8 cellular contexts compared by ENCODE assay signal in the genomic region with DNA sequence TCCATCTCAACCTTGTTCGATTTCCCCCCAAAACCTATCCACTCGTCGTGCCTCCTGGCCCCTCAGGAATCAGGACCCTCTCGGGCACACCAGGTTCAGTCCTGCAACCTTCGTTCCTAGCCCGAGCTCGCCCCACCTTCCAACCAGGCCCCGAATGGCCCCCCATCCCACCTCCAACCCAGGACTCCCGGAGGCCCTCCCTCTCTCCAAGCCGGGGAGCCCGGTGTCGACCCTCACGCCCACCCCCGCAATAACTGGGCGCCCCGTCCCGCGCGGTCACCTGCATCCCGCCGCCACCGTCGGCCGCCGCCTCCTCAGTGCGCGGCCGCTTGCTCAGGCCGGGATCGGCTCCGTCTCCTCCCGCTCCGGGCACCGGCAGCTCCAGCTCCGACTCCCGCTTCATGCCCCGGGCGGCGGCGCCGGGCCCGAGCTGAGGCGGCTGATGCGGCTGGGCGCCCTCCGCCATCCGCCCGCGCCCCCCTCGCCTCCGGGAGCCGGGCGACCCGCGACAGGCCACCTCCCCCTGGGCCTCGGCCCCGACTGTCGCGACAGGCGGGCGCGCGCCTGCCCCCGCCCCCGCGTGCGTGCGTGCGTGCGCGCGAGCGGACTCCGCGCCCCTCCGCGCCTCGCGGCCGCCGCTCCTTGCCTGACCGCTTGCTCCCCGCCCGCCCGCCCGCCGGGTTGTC. TPM values are rescaled to one million over a fixed set of nuclear protein-coding genes. Genes with fewer than 3 reads are reported as not detected.
DNase-seq lines count a peak whose midpoint lies in the region; ATAC-seq and TF ChIP-seq lines count a peak whose summit lies in the region.

No MANE protein-coding gene starts in this region.

- peak overlapping the region in 1 of 2 donors; percentile 22 for H3K27ac Mint-ChIP-seq in activated naive CD4-positive, alpha-beta T cell treated with anti-CD3 and anti-CD28 coated beads, Interleukin-2, amount 50 U/mL, for 72 hours
- peak overlapping the region; percentile 89 for H3K27ac Mint-ChIP-seq in progenitor cell of endocrine pancreas

- peak; percentile 19 to 23 for ATAC-seq in activated naive CD4-positive, alpha-beta T cell treated with anti-CD3 and anti-CD28 coated beads, Interleukin-2, amount 50 U/mL, for 72 hours
- peak; percentile 46 to 64 for ATAC-seq in left cardiac atrium
- no peak for ATAC-seq in HG03108 (IDR thresholded peaks at IDR 0.05; ENCODE audit: unreplicated experiment)

- TF ChIP-seq CTCF in progenitor cell of endocrine pancreas (IDR thresholded peaks at IDR 0.05; ENCODE audit: unreplicated experiment): no peak

- H3K36me3 Mint-ChIP-seq in activated naive CD4-positive, alpha-beta T cell treated with anti-CD3 and anti-CD28 coated beads, Interleukin-2, amount 50 U/mL, for 72 hours: no peaks in the 10 kb centered on the region
- H3K36me3 Mint-ChIP-seq in progenitor cell of endocrine pancreas (ENCODE audit: insufficient read depth): peaks cover 8% of the 10 kb centered on the region

- no peaks in the 10 kb centered on the region for H3K9me3 Mint-ChIP-seq in activated naive CD4-positive, alpha-beta T cell treated with anti-CD3 and anti-CD28 coated beads, Interleukin-2, amount 50 U/mL, for 72 hours
- no peaks in the 10 kb centered on the region for H3K9me3 Mint-ChIP-seq in progenitor cell of endocrine pancreas (ENCODE audit: low read depth)

- peak; percentile 38 for DNase-seq in NCI-H146 (lab: John Stamatoyannopoulos, UW)
- DNase-seq in NCI-H146 treated with DMSO at 0.1 percent for 48 hours (lab: John Stamatoyannopoulos, UW; ENCODE audit: unreplicated experiment): no peak
- DNase-seq in HT-29 (ENCODE audit: low spot score): peak; percentile 25
- DNase-seq in activated naive CD4-positive, alpha-beta T cell treated with anti-CD3 and anti-CD28 coated beads, Interleukin-2, amount 50 U/mL, for 72 hours (ENCODE audit: low spot score in 2 of 2): no peak
- no peak for DNase-seq in left cardiac atrium
- DNase-seq in progenitor cell of endocrine pancreas (ENCODE audit: low spot score, unreplicated experiment): peak; percentile 58
- no peak for DNase-seq in SIG-M5 (lab: John Stamatoyannopoulos, UW)

- intact Hi-C loops in left cardiac atrium (cut with DNase I): loop anchor here in 1 of 2 donors (5.0 kb wide), 1 partner anchor 96 kb away; no protein-coding TSS in a partner anchor

- peaks cover 3% of the 10 kb centered on the region for H3K27me3 Mint-ChIP-seq in progenitor cell of endocrine pancreas

- peaks cover 38% of the 10 kb centered on the region for H3K4me1 Mint-ChIP-seq in progenitor cell of endocrine pancreas (ENCODE audit: low read depth)

- peak overlapping the region; percentile 89 for H3K4me3 Mint-ChIP-seq in progenitor cell of endocrine pancreas (ENCODE audit: low read depth)

RNA-seq across cellular contexts. Expression of a gene that starts 0.5 kb away (rescaled TPM):
- 43.0 and 43.3 TPM in 2 replicates for total RNA-seq in HT-29 (2014; rRNA removed; shearing (Covaris generic))
- 1 to 10 TPM; 2.2 to 4.9 TPM for total RNA-seq in activated naive CD4-positive, alpha-beta T cell treated with anti-CD3 and anti-CD28 coated beads, Interleukin-2, amount 50 U/mL, for 72 hours
- total RNA-seq in left cardiac atrium (10 to 100 TPM; 71.5 to 73.6 TPM), progenitor cell of endocrine pancreas (140 and 141 TPM in 2 replicates)

Comparison
In these comparisons a context has a peak if more than half of its experiments do, and no peak if none do; other contexts are left out.
1. DNase-seq: peak in NCI-H146 (single experiment), HT-29 (single experiment) and progenitor cell of endocrine pancreas (single experiment); none in NCI-H146 treated with DMSO at 0.1 percent for 48 hours (single experiment), activated naive CD4-positive, alpha-beta T cell treated with anti-CD3 and anti-CD28 coated beads, Interleukin-2, amount 50 U/mL, for 72 hours (0 of 2), left cardiac atrium (single experiment) and SIG-M5 (single experiment).